ENCODE assay signal across 8 cellular contexts in genomic region chr14:92951912-92952471, GRCh38. TPM values are rescaled to one million over a fixed set of nuclear protein-coding genes. Genes with fewer than 3 reads are reported as not detected.
DNase-seq lines count a peak whose midpoint lies in the region; ATAC-seq and TF ChIP-seq lines count a peak whose summit lies in the region.

No MANE protein-coding gene starts in this region.

- no peak overlapping the region for H3K4me3 ChIP-seq in lower leg skin (ENCODE audit: low read depth, poor library complexity, severe bottlenecking)

- peak overlapping the region; percentile 83 for H3K27ac Mint-ChIP-seq in dendritic cell treated with granulocyte-macrophage colony-stimulating factor and Interleukin-4, amounts not matched to agents 40 ng/mL and 50 ng/mL, for 4 days

- no peak for TF ChIP-seq POLR2A in lower leg skin (IDR thresholded peaks at IDR 0.05)

- no peaks in the 10 kb centered on the region for H3K27me3 Mint-ChIP-seq in dendritic cell treated with granulocyte-macrophage colony-stimulating factor and Interleukin-4, amounts not matched to agents 40 ng/mL and 50 ng/mL, for 4 days

- ATAC-seq in HG03060 (IDR thresholded peaks at IDR 0.05; ENCODE audit: low read depth, unreplicated experiment), result peak; percentile 52

- H3K36me3 Mint-ChIP-seq in dendritic cell treated with granulocyte-macrophage colony-stimulating factor and Interleukin-4, amounts not matched to agents 40 ng/mL and 50 ng/mL, for 4 days (ENCODE audit: low read depth), result peaks cover 97% of the 10 kb centered on the region

- WGBS in lower leg skin, 2 donors, result 17 to 30% methylated on average over 7 to 17 of the region's 18 CpGs

- no peaks in the 10 kb centered on the region for H3K9me3 Mint-ChIP-seq in dendritic cell treated with granulocyte-macrophage colony-stimulating factor and Interleukin-4, amounts not matched to agents 40 ng/mL and 50 ng/mL, for 4 days

- H3K4me1 Mint-ChIP-seq in dendritic cell treated with granulocyte-macrophage colony-stimulating factor and Interleukin-4, amounts not matched to agents 40 ng/mL and 50 ng/mL, for 4 days (ENCODE audit: low read depth), result peaks cover 29% of the 10 kb centered on the region

- TF ChIP-seq CTCF in lower leg skin (IDR thresholded peaks at IDR 0.05), result peak in 1 of 3 donors; percentile 59

- DNase-seq in SIG-M5 treated with dmso at 0.1 percent for 504 hours (lab: John Stamatoyannopoulos, UW; ENCODE audit: unreplicated experiment) (peak; percentile 64), SIG-M5 (lab: John Stamatoyannopoulos, UW) (no peak), NCI-H524 treated with DMSO at 0.1 percent for 48 hours (lab: John Stamatoyannopoulos, UW) (peak; percentile 20), lower leg skin (ENCODE audit: low spot score in 2 of 2) (peak; percentile 70 to 94)
- DNase-seq in activated CD4-positive, alpha-beta T cell treated with anti-CD3 and anti-CD28 coated beads, Interleukin-2, amount 50 U/mL, for 48 hours, result peak; percentile 87 to 89
- peak; percentile 54 for DNase-seq in stimulated activated CD8-positive, alpha-beta memory T cell treated with anti-CD3 and anti-CD28 coated beads, Interleukin-12 subunit alpha, Interleukin-12 subunit beta, amount 100 ng/mL, for 24 hours (ENCODE audit: extremely low read depth)

- H3K4me3 Mint-ChIP-seq in dendritic cell treated with granulocyte-macrophage colony-stimulating factor and Interleukin-4, amounts not matched to agents 40 ng/mL and 50 ng/mL, for 4 days, result peak overlapping the region; percentile 27

- intact Hi-C loops in dendritic cell treated with granulocyte-macrophage colony-stimulating factor and Interleukin-4, amounts not matched to agents 40 ng/mL and 50 ng/mL, for 4 days (cut with micrococcal nuclease), result loop anchor here (1.0 to 5.0 kb wide), 3 partner anchors 163 to 225 kb away; partner anchors contain the start of gene ITPK1
- intact Hi-C loops in lower leg skin (cut with DNase I; ENCODE audit: low total_unique reads), result loop anchor here (5.0 kb wide), 1 partner anchor 185 kb away; no protein-coding TSS in a partner anchor

RNA-seq across cellular contexts. Expression of gene CHGA, which starts 29.0 kb away (rescaled TPM):
- total RNA-seq in lower leg skin, result 1 to 10 TPM in 2 of 4 donors, under 1 TPM in 1, not detected in 1; 0.17 to 1.6 (median 1.5) TPM
